1 cellular context compared by ENCODE assay signal in the genomic region with DNA sequence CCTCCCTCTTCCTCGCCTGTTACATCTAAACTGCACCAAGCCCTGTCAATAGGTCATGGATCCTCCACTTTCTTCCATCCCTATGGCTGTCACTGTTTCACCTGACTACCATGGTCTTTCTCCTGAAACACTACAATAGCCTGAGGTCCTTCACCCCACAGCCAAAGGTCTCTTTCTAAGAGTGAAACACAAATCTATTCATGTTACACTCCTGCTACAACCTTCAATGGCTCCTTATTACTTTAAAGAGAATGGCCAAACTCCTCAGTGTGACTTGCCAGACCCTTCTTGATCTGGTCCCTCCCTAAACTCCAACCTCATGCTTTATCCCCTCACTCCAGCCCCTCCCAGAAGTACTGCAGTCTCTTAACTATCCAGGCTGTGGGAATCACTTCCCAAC.
TF ChIP-seq lines count a peak whose summit lies in the region.

No MANE protein-coding gene starts in this region.

TF ChIP-seq in WTC11, 78 proteins besides CTCF, POLR2A, EP300 and RAD21 (continued from another document):
- TF ChIP-seq, protein P1, sequence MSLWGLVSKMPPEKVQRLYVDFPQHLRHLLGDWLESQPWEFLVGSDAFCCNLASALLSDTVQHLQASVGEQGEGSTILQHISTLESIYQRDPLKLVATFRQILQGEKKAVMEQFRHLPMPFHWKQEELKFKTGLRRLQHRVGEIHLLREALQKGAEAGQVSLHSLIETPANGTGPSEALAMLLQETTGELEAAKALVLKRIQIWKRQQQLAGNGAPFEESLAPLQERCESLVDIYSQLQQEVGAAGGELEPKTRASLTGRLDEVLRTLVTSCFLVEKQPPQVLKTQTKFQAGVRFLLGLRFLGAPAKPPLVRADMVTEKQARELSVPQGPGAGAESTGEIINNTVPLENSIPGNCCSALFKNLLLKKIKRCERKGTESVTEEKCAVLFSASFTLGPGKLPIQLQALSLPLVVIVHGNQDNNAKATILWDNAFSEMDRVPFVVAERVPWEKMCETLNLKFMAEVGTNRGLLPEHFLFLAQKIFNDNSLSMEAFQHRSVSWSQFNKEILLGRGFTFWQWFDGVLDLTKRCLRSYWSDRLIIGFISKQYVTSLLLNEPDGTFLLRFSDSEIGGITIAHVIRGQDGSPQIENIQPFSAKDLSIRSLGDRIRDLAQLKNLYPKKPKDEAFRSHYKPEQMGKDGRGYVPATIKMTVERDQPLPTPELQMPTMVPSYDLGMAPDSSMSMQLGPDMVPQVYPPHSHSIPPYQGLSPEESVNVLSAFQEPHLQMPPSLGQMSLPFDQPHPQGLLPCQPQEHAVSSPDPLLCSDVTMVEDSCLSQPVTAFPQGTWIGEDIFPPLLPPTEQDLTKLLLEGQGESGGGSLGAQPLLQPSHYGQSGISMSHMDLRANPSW (CRISPR knock-in tag; conservative IDR thresholded peaks at IDR 0.05; ENCODE audit: low read depth): no peak
